In genomic region chr18:61443311-61443710, GRCh38 we compare ENCODE assay signal across 14 cellular contexts.
DNase-seq lines count a peak whose midpoint lies in the region; ATAC-seq, FAIRE-seq and TF ChIP-seq lines count a peak whose summit lies in the region.
"Had no signal": no experiment of that assay in that cellular context is flagged by ENCODE, and none has a peak within 500 bp of the region (broad histone marks: within the 10 kb centered on the region; RNA-seq: fewer than 3 reads in every experiment).

No MANE protein-coding gene starts in this region.

- no peak for ATAC-seq in activated CD4-positive, CD25-positive, alpha-beta regulatory T cell treated with anti-CD3 and anti-CD28 coated beads, Interleukin-2, amount 50 U/mL, for 24 hours
- no peak for ATAC-seq in GM19463 (IDR thresholded peaks at IDR 0.05; ENCODE audit: unreplicated experiment)
- ATAC-seq: GM12878 had no signal

- TF ChIP-seq CTCF in D721Med (IDR thresholded peaks at IDR 0.05; ENCODE audit: insufficient read depth, missing control alignments): no peak

- peak; percentile 74 for FAIRE-seq in D721Med (lab: Jason Lieb, UNC)
- FAIRE-seq: GM12878, H1 had no signal

- DNase-seq in D721Med (ENCODE audit: insufficient read length, low spot score): no peak
- DNase-seq in astrocyte of the hippocampus (ENCODE audit: low read depth, low spot score): peak; percentile 5
- peak; percentile 20 for DNase-seq in fibroblast of gingiva (ENCODE audit: low read depth)
- peak; percentile 5 for DNase-seq in myocyte (ENCODE audit: low read depth)
- DNase-seq in dermis blood vessel endothelial cell: no peak
- DNase-seq in NCI-H1048 (lab: John Stamatoyannopoulos, UW): no peak
- DNase-seq: 8988T; Calu3; CD4-positive, CD25-positive, alpha-beta regulatory T cell; DMS79 had no signal

Comparison
In these comparisons a context has a peak if more than half of its experiments do, and no peak if none do; other contexts are left out.
1. DNase-seq: peak in astrocyte of the hippocampus (single experiment), fibroblast of gingiva (single experiment) and myocyte (single experiment); none in D721Med (single experiment), dermis blood vessel endothelial cell (single experiment) and NCI-H1048 (single experiment).